10 cellular contexts compared by ENCODE assay signal in the genomic region with DNA sequence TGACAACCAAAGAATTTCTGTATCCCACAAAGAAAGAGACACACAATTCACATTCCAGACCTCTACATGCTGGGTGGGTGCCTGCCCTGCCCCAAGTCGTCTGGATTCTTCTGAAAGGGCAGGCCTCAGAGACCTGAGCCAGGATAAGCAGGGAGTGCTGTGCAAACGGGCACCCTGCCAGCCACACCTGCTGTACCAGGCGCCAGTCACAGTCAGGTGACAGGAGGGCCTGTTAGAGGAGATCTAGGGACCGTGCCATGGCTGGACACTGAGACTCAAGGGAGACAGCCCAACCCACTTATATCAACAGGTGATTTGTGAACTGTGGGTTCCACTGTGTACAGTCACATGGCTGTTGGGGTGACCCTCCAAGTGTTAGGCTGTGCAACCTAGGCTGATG.
DNase-seq lines count a peak whose midpoint lies in the region; ATAC-seq and TF ChIP-seq lines count a peak whose summit lies in the region.
"Had no signal": no experiment of that assay in that cellular context is flagged by ENCODE, and none has a peak within 500 bp of the region (broad histone marks: within the 10 kb centered on the region; RNA-seq: fewer than 3 reads in every experiment).

No MANE protein-coding gene starts in this region.

- peaks cover 89% of the 10 kb centered on the region for H3K4me1 Mint-ChIP-seq in activated T-cell treated with anti-CD3 and anti-CD28 coated beads, Interleukin-2, amount 50 U/mL, for 24 hours (ENCODE audit: low read depth)

- peak overlapping the region; percentile 71 for H3K27ac ChIP-seq in urinary bladder (ENCODE audit: low read depth)
- H3K27ac ChIP-seq: neutrophil had no signal

- H3K4me1 ChIP-seq in mucosa of descending colon (ENCODE audit: low read depth) (peaks cover 25% of the 10 kb centered on the region), urinary bladder (ENCODE audit: insufficient read depth) (peaks cover 3% of the 10 kb centered on the region)

- H3K27me3 Mint-ChIP-seq in activated T-cell treated with anti-CD3 and anti-CD28 coated beads, Interleukin-2, amount 50 U/mL, for 24 hours, result no peaks in the 10 kb centered on the region

- H3K4me3 Mint-ChIP-seq in activated T-cell treated with anti-CD3 and anti-CD28 coated beads, Interleukin-2, amount 50 U/mL, for 24 hours, result no peak overlapping the region

- no peak for DNase-seq in activated T-cell treated with anti-CD3 and anti-CD28 coated beads, Interleukin-2, amount 50 U/mL, for 24 hours
- no peak for DNase-seq in activated T-cell treated with anti-CD3 and anti-CD28 coated beads, Interleukin-2, amount 50 U/mL, for 1 hour
- DNase-seq in cerebellum (ENCODE audit: low spot score) (peak; percentile 81), mucosa of descending colon (peak; percentile 93 to 95 (median 93)), NCI-H1694 (lab: John Stamatoyannopoulos, UW) (no peak)
- DNase-seq: SW 1271 had no signal

- peaks cover 45% of the 10 kb centered on the region for H3K36me3 Mint-ChIP-seq in activated T-cell treated with anti-CD3 and anti-CD28 coated beads, Interleukin-2, amount 50 U/mL, for 24 hours (ENCODE audit: low read depth)

- H3K27ac Mint-ChIP-seq in activated T-cell treated with anti-CD3 and anti-CD28 coated beads, Interleukin-2, amount 50 U/mL, for 24 hours, result peak overlapping the region; percentile 64

- no peaks in the 10 kb centered on the region for H3K9me3 ChIP-seq in mucosa of descending colon
- H3K9me3 ChIP-seq: neutrophil had no signal

- H3K36me3 ChIP-seq in mucosa of descending colon (ENCODE audit: low read depth) (no peaks in the 10 kb centered on the region), urinary bladder (ENCODE audit: insufficient read depth) (no peaks in the 10 kb centered on the region)
- H3K36me3 ChIP-seq: neutrophil had no signal

- intact Hi-C loops in mucosa of descending colon (cut with DNase I, micrococcal nuclease), result no loop called here

- ATAC-seq in mucosa of descending colon (peak; percentile 99), HG02852 (IDR thresholded peaks at IDR 0.05; ENCODE audit: unreplicated experiment) (no peak), HG03139 (IDR thresholded peaks at IDR 0.05; ENCODE audit: unreplicated experiment) (no peak)

- H3K9me3 Mint-ChIP-seq in activated T-cell treated with anti-CD3 and anti-CD28 coated beads, Interleukin-2, amount 50 U/mL, for 24 hours, result no peaks in the 10 kb centered on the region

- 51% methylated on average over 4 of the region's 4 CpGs for WGBS in urinary bladder

- H3K4me3 ChIP-seq in mucosa of descending colon (no peak overlapping the region), urinary bladder (ENCODE audit: low read depth, low read length) (no peak overlapping the region)

- TF ChIP-seq CTCF in mucosa of descending colon (IDR thresholded peaks at IDR 0.05), result no peak

Comparison
In these comparisons a context has a peak if more than half of its experiments do, and no peak if none do; other contexts are left out.
1. DNase-seq: peak in cerebellum (single experiment) and mucosa of descending colon (3 of 3); none in activated T-cell treated with anti-CD3 and anti-CD28 coated beads, Interleukin-2, amount 50 U/mL, for 24 hours (single experiment), activated T-cell treated with anti-CD3 and anti-CD28 coated beads, Interleukin-2, amount 50 U/mL, for 1 hour (single experiment) and NCI-H1694 (single experiment).